ENCODE assay signal across 1 cellular context in the genomic region with DNA sequence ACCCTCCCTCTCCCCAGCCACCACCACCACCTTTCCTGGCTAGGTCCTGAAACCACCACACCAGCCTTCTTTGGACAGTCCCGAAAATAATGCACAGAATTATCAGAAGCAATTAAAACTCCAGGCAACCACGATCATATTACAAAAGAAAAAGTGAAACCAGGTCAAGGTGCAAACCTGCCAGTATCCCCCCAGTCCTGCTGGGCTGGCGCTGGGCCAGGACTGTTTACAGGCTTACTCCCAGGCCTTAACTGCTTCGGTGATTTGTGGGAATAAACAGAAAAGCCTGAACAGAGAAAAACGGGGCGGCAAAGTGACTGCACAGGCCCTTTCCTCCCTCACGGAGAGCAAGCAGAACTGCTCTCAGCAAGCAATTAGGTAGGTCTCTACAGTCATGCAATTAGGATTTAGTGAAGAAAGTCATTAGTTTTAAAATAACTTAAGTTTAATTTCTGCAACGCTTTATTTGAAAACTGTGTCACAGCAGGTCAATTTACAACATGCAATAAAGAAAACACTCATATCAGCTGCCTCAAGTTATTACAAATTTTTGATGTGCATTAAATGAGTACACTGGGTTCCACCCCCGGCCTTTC.
TF ChIP-seq lines count a peak whose summit lies in the region.

No MANE protein-coding gene starts in this region.

TF ChIP-seq in GM23338, 12 proteins besides CTCF, POLR2A, EP300 and RAD21 (continued from another document):
- TF ChIP-seq, protein P1, sequence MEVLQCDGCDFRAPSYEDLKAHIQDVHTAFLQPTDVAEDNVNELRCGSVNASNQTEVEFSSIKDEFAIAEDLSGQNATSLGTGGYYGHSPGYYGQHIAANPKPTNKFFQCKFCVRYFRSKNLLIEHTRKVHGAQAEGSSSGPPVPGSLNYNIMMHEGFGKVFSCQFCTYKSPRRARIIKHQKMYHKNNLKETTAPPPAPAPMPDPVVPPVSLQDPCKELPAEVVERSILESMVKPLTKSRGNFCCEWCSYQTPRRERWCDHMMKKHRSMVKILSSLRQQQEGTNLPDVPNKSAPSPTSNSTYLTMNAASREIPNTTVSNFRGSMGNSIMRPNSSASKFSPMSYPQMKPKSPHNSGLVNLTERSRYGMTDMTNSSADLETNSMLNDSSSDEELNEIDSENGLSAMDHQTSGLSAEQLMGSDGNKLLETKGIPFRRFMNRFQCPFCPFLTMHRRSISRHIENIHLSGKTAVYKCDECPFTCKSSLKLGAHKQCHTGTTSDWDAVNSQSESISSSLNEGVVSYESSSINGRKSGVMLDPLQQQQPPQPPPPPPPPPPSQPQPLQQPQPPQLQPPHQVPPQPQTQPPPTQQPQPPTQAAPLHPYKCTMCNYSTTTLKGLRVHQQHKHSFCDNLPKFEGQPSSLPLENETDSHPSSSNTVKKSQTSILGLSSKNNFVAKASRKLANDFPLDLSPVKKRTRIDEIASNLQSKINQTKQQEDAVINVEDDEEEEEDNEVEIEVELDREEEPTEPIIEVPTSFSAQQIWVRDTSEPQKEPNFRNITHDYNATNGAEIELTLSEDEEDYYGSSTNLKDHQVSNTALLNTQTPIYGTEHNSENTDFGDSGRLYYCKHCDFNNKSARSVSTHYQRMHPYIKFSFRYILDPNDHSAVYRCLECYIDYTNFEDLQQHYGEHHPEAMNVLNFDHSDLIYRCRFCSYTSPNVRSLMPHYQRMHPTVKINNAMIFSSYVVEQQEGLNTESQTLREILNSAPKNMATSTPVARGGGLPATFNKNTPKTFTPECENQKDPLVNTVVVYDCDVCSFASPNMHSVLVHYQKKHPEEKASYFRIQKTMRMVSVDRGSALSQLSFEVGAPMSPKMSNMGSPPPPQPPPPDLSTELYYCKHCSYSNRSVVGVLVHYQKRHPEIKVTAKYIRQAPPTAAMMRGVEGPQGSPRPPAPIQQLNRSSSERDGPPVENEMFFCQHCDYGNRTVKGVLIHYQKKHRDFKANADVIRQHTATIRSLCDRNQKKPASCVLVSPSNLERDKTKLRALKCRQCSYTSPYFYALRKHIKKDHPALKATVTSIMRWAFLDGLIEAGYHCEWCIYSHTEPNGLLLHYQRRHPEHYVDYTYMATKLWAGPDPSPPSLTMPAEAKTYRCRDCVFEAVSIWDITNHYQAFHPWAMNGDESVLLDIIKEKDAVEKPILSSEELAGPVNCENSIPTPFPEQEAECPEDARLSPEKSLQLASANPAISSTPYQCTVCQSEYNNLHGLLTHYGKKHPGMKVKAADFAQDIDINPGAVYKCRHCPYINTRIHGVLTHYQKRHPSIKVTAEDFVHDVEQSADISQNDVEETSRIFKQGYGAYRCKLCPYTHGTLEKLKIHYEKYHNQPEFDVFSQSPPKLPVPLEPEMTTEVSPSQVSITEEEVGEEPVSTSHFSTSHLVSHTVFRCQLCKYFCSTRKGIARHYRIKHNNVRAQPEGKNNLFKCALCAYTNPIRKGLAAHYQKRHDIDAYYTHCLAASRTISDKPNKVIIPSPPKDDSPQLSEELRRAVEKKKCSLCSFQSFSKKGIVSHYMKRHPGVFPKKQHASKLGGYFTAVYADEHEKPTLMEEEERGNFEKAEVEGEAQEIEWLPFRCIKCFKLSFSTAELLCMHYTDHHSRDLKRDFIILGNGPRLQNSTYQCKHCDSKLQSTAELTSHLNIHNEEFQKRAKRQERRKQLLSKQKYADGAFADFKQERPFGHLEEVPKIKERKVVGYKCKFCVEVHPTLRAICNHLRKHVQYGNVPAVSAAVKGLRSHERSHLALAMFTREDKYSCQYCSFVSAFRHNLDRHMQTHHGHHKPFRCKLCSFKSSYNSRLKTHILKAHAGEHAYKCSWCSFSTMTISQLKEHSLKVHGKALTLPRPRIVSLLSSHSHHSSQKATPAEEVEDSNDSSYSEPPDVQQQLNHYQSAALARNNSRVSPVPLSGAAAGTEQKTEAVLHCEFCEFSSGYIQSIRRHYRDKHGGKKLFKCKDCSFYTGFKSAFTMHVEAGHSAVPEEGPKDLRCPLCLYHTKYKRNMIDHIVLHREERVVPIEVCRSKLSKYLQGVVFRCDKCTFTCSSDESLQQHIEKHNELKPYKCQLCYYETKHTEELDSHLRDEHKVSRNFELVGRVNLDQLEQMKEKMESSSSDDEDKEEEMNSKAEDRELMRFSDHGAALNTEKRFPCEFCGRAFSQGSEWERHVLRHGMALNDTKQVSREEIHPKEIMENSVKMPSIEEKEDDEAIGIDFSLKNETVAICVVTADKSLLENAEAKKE (CRISPR knock-in tag; IDR thresholded peaks at IDR 0.05): no peak
- TF ChIP-seq EZH2phosphoT487 (IDR thresholded peaks at IDR 0.05; ENCODE audit: unreplicated experiment) (no peak), ZNF331 (CRISPR knock-in tag; IDR thresholded peaks at IDR 0.05; ENCODE audit: low read depth) (no peak)
- TF ChIP-seq, protein P2, sequence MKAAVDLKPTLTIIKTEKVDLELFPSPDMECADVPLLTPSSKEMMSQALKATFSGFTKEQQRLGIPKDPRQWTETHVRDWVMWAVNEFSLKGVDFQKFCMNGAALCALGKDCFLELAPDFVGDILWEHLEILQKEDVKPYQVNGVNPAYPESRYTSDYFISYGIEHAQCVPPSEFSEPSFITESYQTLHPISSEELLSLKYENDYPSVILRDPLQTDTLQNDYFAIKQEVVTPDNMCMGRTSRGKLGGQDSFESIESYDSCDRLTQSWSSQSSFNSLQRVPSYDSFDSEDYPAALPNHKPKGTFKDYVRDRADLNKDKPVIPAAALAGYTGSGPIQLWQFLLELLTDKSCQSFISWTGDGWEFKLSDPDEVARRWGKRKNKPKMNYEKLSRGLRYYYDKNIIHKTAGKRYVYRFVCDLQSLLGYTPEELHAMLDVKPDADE (IDR thresholded peaks at IDR 0.05): no peak
